1 cellular context compared by ENCODE assay signal in the genomic region with DNA sequence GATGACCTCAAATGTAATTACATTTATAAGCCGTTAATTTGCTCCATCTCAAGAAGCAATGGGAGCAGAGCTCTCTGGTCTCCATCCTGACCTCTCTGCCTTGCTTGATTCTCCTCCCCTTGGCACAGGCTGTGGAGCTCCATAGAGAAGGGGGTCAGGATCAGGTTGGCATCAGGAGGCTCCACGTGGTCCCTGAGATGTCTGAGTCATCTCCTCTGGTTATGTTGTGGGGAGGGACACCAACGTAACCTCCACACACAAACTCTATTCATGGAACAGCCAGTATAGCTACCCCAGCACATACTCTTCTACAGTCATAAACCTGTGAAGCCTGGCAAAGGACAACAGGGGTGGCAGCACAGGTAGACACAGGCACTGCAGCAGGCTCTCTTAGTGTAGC.
TF ChIP-seq lines count a peak whose summit lies in the region.

No MANE protein-coding gene starts in this region.

TF ChIP-seq in WTC11, 78 proteins besides CTCF, POLR2A, EP300 and RAD21 (continued from another document):
- no peak for TF ChIP-seq JUN (CRISPR knock-in tag; IDR thresholded peaks at IDR 0.05)
- TF ChIP-seq, protein P1, sequence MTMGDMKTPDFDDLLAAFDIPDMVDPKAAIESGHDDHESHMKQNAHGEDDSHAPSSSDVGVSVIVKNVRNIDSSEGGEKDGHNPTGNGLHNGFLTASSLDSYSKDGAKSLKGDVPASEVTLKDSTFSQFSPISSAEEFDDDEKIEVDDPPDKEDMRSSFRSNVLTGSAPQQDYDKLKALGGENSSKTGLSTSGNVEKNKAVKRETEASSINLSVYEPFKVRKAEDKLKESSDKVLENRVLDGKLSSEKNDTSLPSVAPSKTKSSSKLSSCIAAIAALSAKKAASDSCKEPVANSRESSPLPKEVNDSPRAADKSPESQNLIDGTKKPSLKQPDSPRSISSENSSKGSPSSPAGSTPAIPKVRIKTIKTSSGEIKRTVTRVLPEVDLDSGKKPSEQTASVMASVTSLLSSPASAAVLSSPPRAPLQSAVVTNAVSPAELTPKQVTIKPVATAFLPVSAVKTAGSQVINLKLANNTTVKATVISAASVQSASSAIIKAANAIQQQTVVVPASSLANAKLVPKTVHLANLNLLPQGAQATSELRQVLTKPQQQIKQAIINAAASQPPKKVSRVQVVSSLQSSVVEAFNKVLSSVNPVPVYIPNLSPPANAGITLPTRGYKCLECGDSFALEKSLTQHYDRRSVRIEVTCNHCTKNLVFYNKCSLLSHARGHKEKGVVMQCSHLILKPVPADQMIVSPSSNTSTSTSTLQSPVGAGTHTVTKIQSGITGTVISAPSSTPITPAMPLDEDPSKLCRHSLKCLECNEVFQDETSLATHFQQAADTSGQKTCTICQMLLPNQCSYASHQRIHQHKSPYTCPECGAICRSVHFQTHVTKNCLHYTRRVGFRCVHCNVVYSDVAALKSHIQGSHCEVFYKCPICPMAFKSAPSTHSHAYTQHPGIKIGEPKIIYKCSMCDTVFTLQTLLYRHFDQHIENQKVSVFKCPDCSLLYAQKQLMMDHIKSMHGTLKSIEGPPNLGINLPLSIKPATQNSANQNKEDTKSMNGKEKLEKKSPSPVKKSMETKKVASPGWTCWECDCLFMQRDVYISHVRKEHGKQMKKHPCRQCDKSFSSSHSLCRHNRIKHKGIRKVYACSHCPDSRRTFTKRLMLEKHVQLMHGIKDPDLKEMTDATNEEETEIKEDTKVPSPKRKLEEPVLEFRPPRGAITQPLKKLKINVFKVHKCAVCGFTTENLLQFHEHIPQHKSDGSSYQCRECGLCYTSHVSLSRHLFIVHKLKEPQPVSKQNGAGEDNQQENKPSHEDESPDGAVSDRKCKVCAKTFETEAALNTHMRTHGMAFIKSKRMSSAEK (CRISPR knock-in tag; IDR thresholded peaks at IDR 0.05; ENCODE audit: borderline replicate concordance): no peak
- TF ChIP-seq, protein P2, sequence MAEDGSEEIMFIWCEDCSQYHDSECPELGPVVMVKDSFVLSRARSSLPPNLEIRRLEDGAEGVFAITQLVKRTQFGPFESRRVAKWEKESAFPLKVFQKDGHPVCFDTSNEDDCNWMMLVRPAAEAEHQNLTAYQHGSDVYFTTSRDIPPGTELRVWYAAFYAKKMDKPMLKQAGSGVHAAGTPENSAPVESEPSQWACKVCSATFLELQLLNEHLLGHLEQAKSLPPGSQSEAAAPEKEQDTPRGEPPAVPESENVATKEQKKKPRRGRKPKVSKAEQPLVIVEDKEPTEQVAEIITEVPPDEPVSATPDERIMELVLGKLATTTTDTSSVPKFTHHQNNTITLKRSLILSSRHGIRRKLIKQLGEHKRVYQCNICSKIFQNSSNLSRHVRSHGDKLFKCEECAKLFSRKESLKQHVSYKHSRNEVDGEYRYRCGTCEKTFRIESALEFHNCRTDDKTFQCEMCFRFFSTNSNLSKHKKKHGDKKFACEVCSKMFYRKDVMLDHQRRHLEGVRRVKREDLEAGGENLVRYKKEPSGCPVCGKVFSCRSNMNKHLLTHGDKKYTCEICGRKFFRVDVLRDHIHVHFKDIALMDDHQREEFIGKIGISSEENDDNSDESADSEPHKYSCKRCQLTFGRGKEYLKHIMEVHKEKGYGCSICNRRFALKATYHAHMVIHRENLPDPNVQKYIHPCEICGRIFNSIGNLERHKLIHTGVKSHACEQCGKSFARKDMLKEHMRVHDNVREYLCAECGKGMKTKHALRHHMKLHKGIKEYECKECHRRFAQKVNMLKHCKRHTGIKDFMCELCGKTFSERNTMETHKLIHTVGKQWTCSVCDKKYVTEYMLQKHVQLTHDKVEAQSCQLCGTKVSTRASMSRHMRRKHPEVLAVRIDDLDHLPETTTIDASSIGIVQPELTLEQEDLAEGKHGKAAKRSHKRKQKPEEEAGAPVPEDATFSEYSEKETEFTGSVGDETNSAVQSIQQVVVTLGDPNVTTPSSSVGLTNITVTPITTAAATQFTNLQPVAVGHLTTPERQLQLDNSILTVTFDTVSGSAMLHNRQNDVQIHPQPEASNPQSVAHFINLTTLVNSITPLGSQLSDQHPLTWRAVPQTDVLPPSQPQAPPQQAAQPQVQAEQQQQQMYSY (CRISPR knock-in tag; IDR thresholded peaks at IDR 0.05): no peak
- TF ChIP-seq KAT7 (CRISPR knock-in tag; IDR thresholded peaks at IDR 0.05; ENCODE audit: borderline replicate concordance): no peak
- TF ChIP-seq ARID4B (CRISPR knock-in tag; IDR thresholded peaks at IDR 0.05; ENCODE audit: borderline replicate concordance): no peak
- no peak for TF ChIP-seq FOXK1 (CRISPR knock-in tag; IDR thresholded peaks at IDR 0.05)
- TF ChIP-seq GTF2I (CRISPR knock-in tag; conservative IDR thresholded peaks at IDR 0.05): no peak
